13 cellular contexts compared by ENCODE assay signal in genomic region chr15:70473623-70474366, GRCh38.
DNase-seq lines count a peak whose midpoint lies in the region; ATAC-seq and TF ChIP-seq lines count a peak whose summit lies in the region.
"Had no signal": no experiment of that assay in that cellular context is flagged by ENCODE, and none has a peak within 500 bp of the region (broad histone marks: within the 10 kb centered on the region; RNA-seq: fewer than 3 reads in every experiment).

No MANE protein-coding gene starts in this region.

- H3K4me3 ChIP-seq in fibroblast of pulmonary artery (replicated peaks; ENCODE audit: low read depth, low read length) (no peak overlapping the region), skeletal muscle tissue (ENCODE audit: low read length in 3 of 3) (peak overlapping the region; percentile 28 to 71 (median 57))
- H3K4me3 ChIP-seq: MG63 had no signal

- H3K27ac Mint-ChIP-seq in T-cell, result no peak overlapping the region
- H3K27ac Mint-ChIP-seq: activated naive CD4-positive, alpha-beta T cell treated with anti-CD3 and anti-CD28 coated beads for 36 hours had no signal

- no peak for ATAC-seq in T-cell (replicated peaks in 1 of 4)
- no peak for ATAC-seq in HG02571 (IDR thresholded peaks at IDR 0.05; ENCODE audit: unreplicated experiment)

- H3K36me3 Mint-ChIP-seq in T-cell, result no peaks in the 10 kb centered on the region

- peak; percentile 43 for DNase-seq in DMS79 treated with DMSO at 0.1 percent for 48 hours (lab: John Stamatoyannopoulos, UW)
- no peak for DNase-seq in DMS79 (lab: John Stamatoyannopoulos, UW)
- DNase-seq in T-cell, result no peak
- DNase-seq in fibroblast of pulmonary artery (ENCODE audit: low read depth), result peak; percentile 55
- DNase-seq in stimulated activated CD4-positive, alpha-beta T cell treated with anti-CD3 and anti-CD28 coated beads, Interleukin-2, amount 100 ng/mL, for 24 hours, result no peak
- DNase-seq in GM10266 (ENCODE audit: extremely low spot score), result no peak
- DNase-seq: activated CD4-positive, alpha-beta T cell treated with anti-CD3 and anti-CD28 coated beads, Interleukin-2, amount 50 U/mL, for 1 hour; NCI-H69 had no signal

- H3K27me3 ChIP-seq in skeletal muscle tissue (ENCODE audit: control insufficient read depth in 3 of 3, insufficient read depth in 3 of 3, low read length in 3 of 3), result peaks cover 0 to 14% (median 3%) of the 10 kb centered on the region in 3 donors
- H3K27me3 ChIP-seq: MG63 had no signal

- POLR2A ChIA-PET in T-cell (lab: Charles Lee), result no interaction called here

- peak overlapping the region in 2 of 3 donors; percentile 53 to 77 for H3K4me3 Mint-ChIP-seq in T-cell

- H3K9me3 Mint-ChIP-seq in T-cell, result no peaks in the 10 kb centered on the region
- H3K9me3 Mint-ChIP-seq: activated naive CD4-positive, alpha-beta T cell treated with anti-CD3 and anti-CD28 coated beads for 36 hours had no signal

- peaks cover 26 to 38% (median 31%) of the 10 kb centered on the region in 3 donors for H3K4me1 Mint-ChIP-seq in T-cell

- peaks cover 4 to 19% of the 10 kb centered on the region in 2 donors for H3K27me3 Mint-ChIP-seq in T-cell

- no peaks in the 10 kb centered on the region for H3K36me3 ChIP-seq in skeletal muscle tissue (ENCODE audit: control insufficient read depth in 3 of 3, insufficient read depth in 3 of 3, low read length in 3 of 3)
- H3K36me3 ChIP-seq: MG63 had no signal

- CTCF ChIA-PET in T-cell (lab: Charles Lee), result interaction anchor here (0.6 to 1.2 kb wide), 2 partner anchors 14 to 998 kb away, joined by 4 read pairs; no protein-coding TSS in a partner anchor

- H3K27ac ChIP-seq in skeletal muscle tissue (ENCODE audit: low read depth, low read length), result peak overlapping the region; percentile 81
- H3K27ac ChIP-seq: 22Rv1 had no signal

- H3K9ac ChIP-seq in skeletal muscle tissue (ENCODE audit: low read depth in 1 of 3, low read length in 3 of 3), result peak overlapping the region in 2 of 3 donors; percentile 63 to 65

- H3K4me1 ChIP-seq in skeletal muscle tissue (ENCODE audit: control insufficient read depth in 3 of 3, insufficient read depth in 3 of 3, low read length in 3 of 3), result peaks cover 23 to 27% (median 24%) of the 10 kb centered on the region in 3 donors

- H3K9me3 ChIP-seq in skeletal muscle tissue (ENCODE audit: control insufficient read depth in 3 of 3, low read length in 3 of 3), result no peaks in the 10 kb centered on the region
- H3K9me3 ChIP-seq: MG63 had no signal

- TF ChIP-seq CTCF in fibroblast of pulmonary artery (IDR thresholded peaks at IDR 0.05; ENCODE audit: low read length, missing control alignments) (no peak), GM10266 (IDR thresholded peaks at IDR 0.05; ENCODE audit: control insufficient read depth, insufficient read depth, low read depth, missing control alignments) (no peak)

Comparison
In these comparisons a context has a peak if more than half of its experiments do, and no peak if none do; other contexts are left out.
1. DNase-seq: peak in DMS79 treated with DMSO at 0.1 percent for 48 hours (single experiment) and fibroblast of pulmonary artery (single experiment); none in DMS79 (single experiment), T-cell (0 of 34), stimulated activated CD4-positive, alpha-beta T cell treated with anti-CD3 and anti-CD28 coated beads, Interleukin-2, amount 100 ng/mL, for 24 hours (0 of 2) and GM10266 (single experiment).